In the genomic region with DNA sequence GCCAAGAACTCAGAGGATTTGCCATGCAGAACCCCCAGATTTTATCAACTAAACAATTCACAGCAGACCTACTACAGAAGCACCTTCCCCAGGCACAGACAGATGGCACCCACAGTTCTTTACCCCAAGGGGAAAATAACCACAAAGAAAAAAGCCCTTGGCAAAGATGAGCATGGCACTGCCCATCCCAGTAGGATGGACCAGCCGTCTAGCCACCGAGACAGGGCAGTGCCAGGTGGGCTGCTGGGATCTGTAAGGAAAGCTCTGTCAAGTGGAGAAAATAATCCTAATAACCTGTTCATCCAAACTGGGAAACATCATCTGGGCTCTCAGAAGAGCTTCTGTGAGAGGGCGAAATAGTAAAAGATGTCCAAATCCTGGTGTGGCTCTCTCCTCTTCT, we compare ENCODE assay signal across 18 cellular contexts.
"Had no signal": no experiment of that assay in that cellular context is flagged by ENCODE, and none has a peak within 500 bp of the region (broad histone marks: within the 10 kb centered on the region; RNA-seq: fewer than 3 reads in every experiment).

No MANE protein-coding gene starts in this region.

- H3K79me2 ChIP-seq: hepatocyte, parathyroid adenoma had no signal

- H3K36me3 ChIP-seq: neutrophil, right lobe of liver, stomach had no signal

- H3K4me2 ChIP-seq: hepatocyte had no signal

- H2AFZ ChIP-seq: hepatocyte had no signal

- H3K27ac ChIP-seq: foreskin keratinocyte, hepatocyte, neutrophil, parathyroid adenoma, right lobe of liver had no signal

- H3K27me3 ChIP-seq: foreskin keratinocyte, hepatocyte, neutrophil, right lobe of liver, stomach had no signal

- H3K4me3 ChIP-seq: hepatocyte, right lobe of liver, stomach had no signal

- H3K4me1 ChIP-seq: foreskin keratinocyte, right lobe of liver had no signal

- ATAC-seq: activated T-cell treated with anti-CD3 and anti-CD28 coated beads, Interleukin-2, amount 50 U/mL, for 72 hours; stimulated activated effector memory CD8-positive, alpha-beta T cell treated with anti-CD3 and anti-CD28 coated beads, Interleukin-12 subunit alpha, Interleukin-12 subunit beta, amount 100 ng/mL, for 72 hours had no signal

- DNase-seq: activated effector memory CD4-positive, alpha-beta T cell treated with Interleukin-2 at 50 U/mL for 16 hours; activated naive CD4-positive, alpha-beta T cell treated with anti-CD3 and anti-CD28 coated beads for 36 hours; activated T-cell treated with anti-CD3 and anti-CD28 coated beads, Interleukin-2, amount 50 U/mL, for 72 hours; amygdala; cerebellar nuclear complex; cortex of kidney; effector CD8-positive, alpha-beta T cell; foreskin keratinocyte; immature natural killer cell; right lobe of liver; small intestine; stomach; T-helper 1 cell; trophoblast cell had no signal

- H3K9me3 ChIP-seq: neutrophil, right lobe of liver, stomach had no signal

- H3K9ac ChIP-seq: parathyroid adenoma had no signal
